ENCODE assay signal across 13 cellular contexts in genomic region chr11:72739240-72740059, GRCh38. TPM values are rescaled to one million over a fixed set of nuclear protein-coding genes. Genes with fewer than 3 reads are reported as not detected.
A peak's percentile ranks its signal among the peaks of the same experiment; 100 is the strongest.
DNase-seq lines count a peak whose midpoint lies in the region; ATAC-seq and TF ChIP-seq lines count a peak whose summit lies in the region.
"Had no signal": no experiment of that assay in that cellular context is flagged by ENCODE, and none has a peak within 500 bp of the region (broad histone marks: within the 10 kb centered on the region; RNA-seq: fewer than 3 reads in every experiment).

No MANE protein-coding gene starts in this region.

- no peak for DNase-seq in activated CD4-positive, alpha-beta T cell treated with anti-CD3 and anti-CD28 coated beads, Interleukin-2, amount 10 ng/mL, durations not matched to agents 7 days and 5 days
- DNase-seq in activated CD4-positive, alpha-beta T cell treated with anti-CD3 and anti-CD28 coated beads for 4 hours = no peak
- no peak for DNase-seq in esophagus muscularis mucosa (ENCODE audit: extremely low spot score)
- no peak for DNase-seq in stimulated activated naive B cell treated with anti-CD40 and anti-IgM and Interleukin-4, amounts not matched to agents 10 μg/mL and 1 μg/mL and 100 μg/mL, for 72 hours
- no peak for DNase-seq in D341Med (ENCODE audit: low spot score)
- no peak for DNase-seq in NCI-H2081 treated with DMSO at 0.1 percent for 48 hours (lab: John Stamatoyannopoulos, UW)
- DNase-seq in NCI-H2029 (lab: John Stamatoyannopoulos, UW) = no peak
- DNase-seq: ACHN, brain microvascular endothelial cell, gastrocnemius medialis, NCI-H1105 treated with DMSO at 0.1 percent for 48 hours had no signal

- 76% methylated on average over 6 of the region's 10 CpGs for WGBS in esophagus muscularis mucosa

- ATAC-seq in stimulated activated naive B cell treated with anti-CD40 and anti-IgM and Interleukin-4, amounts not matched to agents 10 μg/mL and 1 μg/mL and 100 μg/mL, for 72 hours (replicated peaks) = no peak
- ATAC-seq: gastrocnemius medialis had no signal

- H3K36me3 Mint-ChIP-seq in activated CD4-positive, alpha-beta T cell treated with anti-CD3 and anti-CD28 coated beads, Interleukin-2, amount 10 ng/mL, durations not matched to agents 7 days and 5 days (ENCODE audit: low read depth) = peaks cover 10% of the 10 kb centered on the region
- peaks cover 13 to 24% of the 10 kb centered on the region in 2 donors for H3K36me3 Mint-ChIP-seq in stimulated activated naive B cell treated with anti-CD40 and anti-IgM and Interleukin-4, amounts not matched to agents 10 μg/mL and 1 μg/mL and 100 μg/mL, for 72 hours

- H3K27me3 ChIP-seq in esophagus muscularis mucosa = no peaks in the 10 kb centered on the region
- H3K27me3 ChIP-seq: brain microvascular endothelial cell, gastrocnemius medialis had no signal

- peak overlapping the region in 2 of 4 donors; percentile 20 to 32 for H3K4me3 ChIP-seq in esophagus muscularis mucosa

- no peaks in the 10 kb centered on the region for H3K36me3 ChIP-seq in esophagus muscularis mucosa
- H3K36me3 ChIP-seq: brain microvascular endothelial cell, gastrocnemius medialis had no signal

- no peak for TF ChIP-seq CTCF in esophagus muscularis mucosa (IDR thresholded peaks at IDR 0.05)

- POLR2A ChIA-PET in activated CD4-positive, alpha-beta T cell treated with anti-CD3 and anti-CD28 coated beads, Interleukin-2, amount 10 ng/mL, durations not matched to agents 7 days and 5 days (lab: Charles Lee) = no interaction called here

- H3K4me1 Mint-ChIP-seq in activated CD4-positive, alpha-beta T cell treated with anti-CD3 and anti-CD28 coated beads, Interleukin-2, amount 10 ng/mL, durations not matched to agents 7 days and 5 days = peaks cover 76% of the 10 kb centered on the region
- H3K4me1 Mint-ChIP-seq in stimulated activated naive B cell treated with anti-CD40 and anti-IgM and Interleukin-4, amounts not matched to agents 10 μg/mL and 1 μg/mL and 100 μg/mL, for 72 hours = peaks cover 79 to 96% of the 10 kb centered on the region in 2 donors

- no peak overlapping the region for H3K4me3 Mint-ChIP-seq in activated CD4-positive, alpha-beta T cell treated with anti-CD3 and anti-CD28 coated beads, Interleukin-2, amount 10 ng/mL, durations not matched to agents 7 days and 5 days
- peak overlapping the region; percentile 87 to 91 for H3K4me3 Mint-ChIP-seq in stimulated activated naive B cell treated with anti-CD40 and anti-IgM and Interleukin-4, amounts not matched to agents 10 μg/mL and 1 μg/mL and 100 μg/mL, for 72 hours

- peak overlapping the region; percentile 81 for H3K27ac Mint-ChIP-seq in activated CD4-positive, alpha-beta T cell treated with anti-CD3 and anti-CD28 coated beads, Interleukin-2, amount 10 ng/mL, durations not matched to agents 7 days and 5 days
- H3K27ac Mint-ChIP-seq in stimulated activated naive B cell treated with anti-CD40 and anti-IgM and Interleukin-4, amounts not matched to agents 10 μg/mL and 1 μg/mL and 100 μg/mL, for 72 hours = peak overlapping the region; percentile 97

- H3K27me3 Mint-ChIP-seq in activated CD4-positive, alpha-beta T cell treated with anti-CD3 and anti-CD28 coated beads, Interleukin-2, amount 10 ng/mL, durations not matched to agents 7 days and 5 days = no peaks in the 10 kb centered on the region
- no peaks in the 10 kb centered on the region for H3K27me3 Mint-ChIP-seq in stimulated activated naive B cell treated with anti-CD40 and anti-IgM and Interleukin-4, amounts not matched to agents 10 μg/mL and 1 μg/mL and 100 μg/mL, for 72 hours

- TF ChIP-seq POLR2A in Raji (IDR thresholded peaks at IDR 0.05; ENCODE audit: insufficient read depth, low read depth, low read length) (peak; percentile 27; the same call in 1 of the 2 replicates), esophagus muscularis mucosa (IDR thresholded peaks at IDR 0.05; ENCODE audit: low read depth) (no peak)

- no peaks in the 10 kb centered on the region for H3K9me3 Mint-ChIP-seq in activated CD4-positive, alpha-beta T cell treated with anti-CD3 and anti-CD28 coated beads, Interleukin-2, amount 10 ng/mL, durations not matched to agents 7 days and 5 days
- no peaks in the 10 kb centered on the region for H3K9me3 Mint-ChIP-seq in stimulated activated naive B cell treated with anti-CD40 and anti-IgM and Interleukin-4, amounts not matched to agents 10 μg/mL and 1 μg/mL and 100 μg/mL, for 72 hours

- intact Hi-C loops in esophagus muscularis mucosa (cut with DNase I) = no loop called here

- no peak for TF ChIP-seq EP300 in esophagus muscularis mucosa (IDR thresholded peaks at IDR 0.05)

- H3K9me3 ChIP-seq in esophagus muscularis mucosa = no peaks in the 10 kb centered on the region
- H3K9me3 ChIP-seq: gastrocnemius medialis had no signal

- peak overlapping the region; percentile 47 to 66 (median 64) for H3K27ac ChIP-seq in esophagus muscularis mucosa (replicated peaks in 1 of 4)
- H3K27ac ChIP-seq: brain microvascular endothelial cell, VCaP had no signal

- CTCF ChIA-PET in activated CD4-positive, alpha-beta T cell treated with anti-CD3 and anti-CD28 coated beads, Interleukin-2, amount 10 ng/mL, durations not matched to agents 7 days and 5 days (lab: Charles Lee) = interaction anchor here (0.6 to 5.8 kb wide), 3 partner anchors 11 to 53 kb away, joined by 3 to 36 read pairs (median 16); no protein-coding TSS in a partner anchor

- H3K4me1 ChIP-seq in esophagus muscularis mucosa = peaks cover 35 to 100% (median 98%) of the 10 kb centered on the region in 4 donors

RNA-seq across cellular contexts. Expression of gene ARAP1, which starts 12.8 kb away (rescaled TPM):
- 100 to 1,000 TPM in 1 of 2 experiments, 10 to 100 TPM in 1; 83.6 to 101 TPM for total RNA-seq in activated CD4-positive, alpha-beta T cell treated with anti-CD3 and anti-CD28 coated beads, Interleukin-2, amount 10 ng/mL, durations not matched to agents 7 days and 5 days
- total RNA-seq in esophagus muscularis mucosa = 100 to 1,000 TPM in 3 of 4 donors, 10 to 100 TPM in 1; 83.7 to 115 (median 110) TPM

RNA-seq across cellular contexts. Expression of gene STARD10, which starts 54.4 kb away (rescaled TPM):
- total RNA-seq in activated CD4-positive, alpha-beta T cell treated with anti-CD3 and anti-CD28 coated beads, Interleukin-2, amount 10 ng/mL, durations not matched to agents 7 days and 5 days = 1 to 10 TPM; 4.5 to 6.4 TPM
- total RNA-seq in esophagus muscularis mucosa = 10 to 100 TPM; 26.6 to 75.4 (median 58.1) TPM
